ENCODE assay signal across 1 cellular context in the genomic region with DNA sequence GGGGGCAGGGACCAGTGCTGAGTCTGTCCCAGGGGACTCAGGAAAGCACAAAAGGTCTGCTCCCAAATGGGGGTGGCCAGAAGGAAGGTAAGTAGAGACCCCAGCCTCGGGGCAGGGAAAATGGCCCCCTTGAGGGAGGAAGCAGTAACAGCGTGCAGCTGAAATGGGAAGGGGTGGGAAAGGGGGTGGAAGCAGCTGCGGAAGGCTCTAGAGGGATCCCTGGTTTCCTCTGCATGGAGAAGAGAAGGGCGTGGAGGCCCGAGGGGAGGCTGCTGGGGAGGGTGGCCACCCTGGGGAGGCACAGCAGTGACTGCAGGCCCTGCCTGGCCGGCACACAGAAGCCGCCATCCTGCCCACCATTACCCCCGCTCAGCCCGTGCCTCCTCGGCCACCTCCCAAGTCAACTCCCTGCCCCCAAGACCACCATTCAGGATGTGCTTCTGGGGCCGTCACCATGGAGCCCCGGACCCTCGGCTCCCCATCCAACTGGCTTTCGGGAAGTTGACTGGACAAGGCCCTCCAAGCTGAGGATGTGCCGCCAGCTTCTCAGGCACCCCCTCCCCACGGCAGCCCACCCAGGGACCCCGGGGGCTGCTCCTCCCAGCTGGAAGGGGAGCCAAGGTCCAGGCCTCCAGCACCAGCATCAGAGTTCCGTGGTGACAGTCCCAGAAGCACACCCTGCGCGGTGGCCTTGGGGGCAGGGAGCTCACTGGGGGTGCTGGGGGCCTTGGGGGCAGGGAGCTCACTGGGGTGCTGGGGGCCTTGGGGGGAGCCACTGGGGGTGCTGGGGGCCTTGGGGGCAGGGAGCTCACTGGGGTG.
A peak's percentile ranks its signal among the peaks of the same experiment; 100 is the strongest.
TF ChIP-seq lines count a peak whose summit lies in the region.

No MANE protein-coding gene starts in this region.

TF ChIP-seq in HEK293, 187 proteins besides CTCF, POLR2A, EP300 and RAD21:
- TF ChIP-seq ZNF23 (tag by site-specific recombination; IDR thresholded peaks at IDR 0.05; ENCODE audit: borderline replicate concordance) (no peak), GLIS1 (tag by site-specific recombination; IDR thresholded peaks at IDR 0.05) (0 out of 2 replicates have a peak, but pooled peaks have one; percentile 55), ZNF341 (tag by site-specific recombination; IDR thresholded peaks at IDR 0.05; ENCODE audit: low read depth) (peak; percentile 50; the same call in 1 of the 2 replicates)
- TF ChIP-seq, protein P1, sequence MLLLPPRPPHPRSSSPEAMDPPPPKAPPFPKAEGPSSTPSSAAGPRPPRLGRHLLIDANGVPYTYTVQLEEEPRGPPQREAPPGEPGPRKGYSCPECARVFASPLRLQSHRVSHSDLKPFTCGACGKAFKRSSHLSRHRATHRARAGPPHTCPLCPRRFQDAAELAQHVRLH (tag by site-specific recombination; IDR thresholded peaks at IDR 0.05), result no peak
